Comparison of ENCODE assay signal across 8 cellular contexts in genomic region chr22:20238567-20239062, GRCh38. TPM values are rescaled to one million over a fixed set of nuclear protein-coding genes. Genes with fewer than 3 reads are reported as not detected.
DNase-seq lines count a peak whose midpoint lies in the region; ATAC-seq and TF ChIP-seq lines count a peak whose summit lies in the region.

No MANE protein-coding gene starts in this region.

- H3K27me3 Mint-ChIP-seq in activated CD8-positive, alpha-beta T cell treated with anti-CD3 and anti-CD28 coated beads for 36 hours, result no peaks in the 10 kb centered on the region

- 70% methylated on average over 4 of the region's 8 CpGs for WGBS in esophagus muscularis mucosa
- 48% methylated on average over 7 of the region's 8 CpGs for WGBS in prostate gland

- peak overlapping the region; percentile 29 for H3K4me3 Mint-ChIP-seq in activated CD8-positive, alpha-beta T cell treated with anti-CD3 and anti-CD28 coated beads for 36 hours

- ATAC-seq in GM19035 (IDR thresholded peaks at IDR 0.05; ENCODE audit: unreplicated experiment), result peak; percentile 59
- ATAC-seq in activated CD8-positive, alpha-beta T cell treated with anti-CD3 and anti-CD28 coated beads for 36 hours, result peak; percentile 83
- no peak for ATAC-seq in GM19467 (IDR thresholded peaks at IDR 0.05; ENCODE audit: unreplicated experiment)
- ATAC-seq in HG02623 (IDR thresholded peaks at IDR 0.05; ENCODE audit: unreplicated experiment), result no peak

- TF ChIP-seq CTCF in activated CD8-positive, alpha-beta T cell treated with anti-CD3 and anti-CD28 coated beads for 36 hours (IDR thresholded peaks at IDR 0.05), result peak; percentile 50
- peak in 2 of 3 experiments; percentile 10 to 25 for TF ChIP-seq CTCF in esophagus muscularis mucosa (IDR thresholded peaks at IDR 0.05)
- TF ChIP-seq CTCF in prostate gland (IDR thresholded peaks at IDR 0.05), result peak; percentile 14 to 66 (median 43)

- TF ChIP-seq POLR2A in esophagus muscularis mucosa (IDR thresholded peaks at IDR 0.05; ENCODE audit: low read depth), result no peak
- no peak for TF ChIP-seq POLR2A in prostate gland (IDR thresholded peaks at IDR 0.05)

- no peaks in the 10 kb centered on the region for H3K9me3 ChIP-seq in BLaER1 treated with 17β-estradiol and CSF1 and Interleukin-3, amounts not matched to agents 10 nM and 100 nM (replicated peaks in 1 of 11)
- H3K9me3 ChIP-seq in esophagus muscularis mucosa, result no peaks in the 10 kb centered on the region
- H3K9me3 ChIP-seq in prostate gland, result no peaks in the 10 kb centered on the region

- CTCF ChIA-PET in activated CD8-positive, alpha-beta T cell treated with anti-CD3 and anti-CD28 coated beads for 36 hours (lab: Charles Lee), result interaction anchor here (0.8 to 3.9 kb wide), 12 partner anchors 8 to 152 kb away, joined by 3 to 26 read pairs (median 4); no protein-coding TSS in a partner anchor

- H3K4me1 ChIP-seq in BLaER1 treated with 17β-estradiol and CSF1 and Interleukin-3, amounts not matched to agents 10 nM and 100 nM, result peaks cover 75 to 100% (median 100%) of the 10 kb centered on the region in 10 experiments
- peaks cover 39 to 46% (median 43%) of the 10 kb centered on the region in 4 donors for H3K4me1 ChIP-seq in esophagus muscularis mucosa
- H3K4me1 ChIP-seq in prostate gland (replicated peaks), result peaks cover under 1% of the 10 kb centered on the region

- H3K4me3 ChIP-seq in BLaER1 treated with 17β-estradiol and CSF1 and Interleukin-3, amounts not matched to agents 10 nM and 100 nM, result peak overlapping the region; percentile 25 to 63 (median 52); a peak in 19 of 20 replicates
- H3K4me3 ChIP-seq in esophagus muscularis mucosa, result peak overlapping the region; percentile 9 to 33 (median 17)
- no peak overlapping the region for H3K4me3 ChIP-seq in prostate gland

- intact Hi-C loops in activated CD8-positive, alpha-beta T cell treated with anti-CD3 and anti-CD28 coated beads for 36 hours (cut with micrococcal nuclease), result no loop called here
- intact Hi-C loops in esophagus muscularis mucosa (cut with DNase I), result no loop called here
- intact Hi-C loops in prostate gland (cut with DNase I), result no loop called here

- POLR2A ChIA-PET in activated CD8-positive, alpha-beta T cell treated with anti-CD3 and anti-CD28 coated beads for 36 hours (lab: Charles Lee), result interaction anchor here (0.5 kb wide), 1 partner anchor 335 kb away, joined by 3 read pairs; no protein-coding TSS in a partner anchor

- H4K20me1 ChIP-seq in BLaER1 treated with 17β-estradiol and CSF1 and Interleukin-3, amounts not matched to agents 10 nM and 100 nM, result peaks cover 0 to 5% (median 0%) of the 10 kb centered on the region in 11 experiments; a peak in 2 of 22 replicates

- H3K9me3 Mint-ChIP-seq in activated CD8-positive, alpha-beta T cell treated with anti-CD3 and anti-CD28 coated beads for 36 hours, result no peaks in the 10 kb centered on the region

- H3K4me2 ChIP-seq in BLaER1 treated with 17β-estradiol and CSF1 and Interleukin-3, amounts not matched to agents 10 nM and 100 nM, result peak overlapping the region; percentile 85 to 100 (median 98)

- H3K36me3 Mint-ChIP-seq in activated CD8-positive, alpha-beta T cell treated with anti-CD3 and anti-CD28 coated beads for 36 hours (ENCODE audit: low read depth), result no peaks in the 10 kb centered on the region

- TF ChIP-seq EP300 in esophagus muscularis mucosa (IDR thresholded peaks at IDR 0.05), result no peak

- peak overlapping the region; percentile 65 to 95 (median 81) for H3K27ac ChIP-seq in BLaER1 treated with 17β-estradiol and CSF1 and Interleukin-3, amounts not matched to agents 10 nM and 100 nM
- H3K27ac ChIP-seq in esophagus muscularis mucosa (replicated peaks in 1 of 4) (peak overlapping the region in 1 of 4 donors; percentile 32), prostate gland (no peak overlapping the region)

- peak overlapping the region; percentile 82 for H3K27ac Mint-ChIP-seq in activated CD8-positive, alpha-beta T cell treated with anti-CD3 and anti-CD28 coated beads for 36 hours

- peaks cover 0 to 19% (median 0%) of the 10 kb centered on the region in 11 experiments; a peak in 9 of 22 replicates for H3K36me3 ChIP-seq in BLaER1 treated with 17β-estradiol and CSF1 and Interleukin-3, amounts not matched to agents 10 nM and 100 nM
- no peaks in the 10 kb centered on the region for H3K36me3 ChIP-seq in esophagus muscularis mucosa
- no peaks in the 10 kb centered on the region for H3K36me3 ChIP-seq in prostate gland

- peak; percentile 35 for DNase-seq in NCI-H2171 (lab: John Stamatoyannopoulos, UW)
- peak; percentile 80 for DNase-seq in activated CD8-positive, alpha-beta T cell treated with anti-CD3 and anti-CD28 coated beads for 36 hours
- no peak for DNase-seq in esophagus muscularis mucosa (ENCODE audit: extremely low spot score)
- DNase-seq in prostate gland (ENCODE audit: low spot score), result peak; percentile 33

- no peaks in the 10 kb centered on the region for H3K27me3 ChIP-seq in BLaER1 treated with 17β-estradiol and CSF1 and Interleukin-3, amounts not matched to agents 10 nM and 100 nM
- no peaks in the 10 kb centered on the region for H3K27me3 ChIP-seq in esophagus muscularis mucosa
- no peaks in the 10 kb centered on the region for H3K27me3 ChIP-seq in prostate gland (replicated peaks; ENCODE audit: insufficient read depth)

- H3K9ac ChIP-seq in BLaER1 treated with 17β-estradiol and CSF1 and Interleukin-3, amounts not matched to agents 10 nM and 100 nM, result peak overlapping the region; percentile 64 to 85 (median 73)

- H3K4me1 Mint-ChIP-seq in activated CD8-positive, alpha-beta T cell treated with anti-CD3 and anti-CD28 coated beads for 36 hours (ENCODE audit: low read depth), result peaks cover 29% of the 10 kb centered on the region

RNA-seq across cellular contexts. Expression of gene RTN4R, which starts 29.5 kb away (rescaled TPM):
- 1 to 10 TPM; 2.8 to 3.7 TPM for total RNA-seq in activated CD8-positive, alpha-beta T cell treated with anti-CD3 and anti-CD28 coated beads for 36 hours
- total RNA-seq in esophagus muscularis mucosa (1 to 10 TPM in 2 of 4 donors, not detected in 2; 1.8 to 2.2 TPM), prostate gland (1 to 10 TPM; 4.4 to 6.0 TPM)

Comparison
In these comparisons a context has a peak if more than half of its experiments do, and no peak if none do; other contexts are left out.
1. H3K27ac ChIP-seq: peak in BLaER1 treated with 17β-estradiol and CSF1 and Interleukin-3, amounts not matched to agents 10 nM and 100 nM (11 of 11); none in prostate gland (0 of 2).
2. H3K4me3 ChIP-seq: peak in BLaER1 treated with 17β-estradiol and CSF1 and Interleukin-3, amounts not matched to agents 10 nM and 100 nM (10 of 10) and esophagus muscularis mucosa (4 of 4); none in prostate gland (0 of 2).
3. ATAC-seq: peak in GM19035 (single experiment) and activated CD8-positive, alpha-beta T cell treated with anti-CD3 and anti-CD28 coated beads for 36 hours (single experiment); none in GM19467 (single experiment) and HG02623 (single experiment).
4. Peak in every context shown above with its lines, with median percentiles within 50 percentile points of each other: CTCF ChIP-seq.